In the genomic region with DNA sequence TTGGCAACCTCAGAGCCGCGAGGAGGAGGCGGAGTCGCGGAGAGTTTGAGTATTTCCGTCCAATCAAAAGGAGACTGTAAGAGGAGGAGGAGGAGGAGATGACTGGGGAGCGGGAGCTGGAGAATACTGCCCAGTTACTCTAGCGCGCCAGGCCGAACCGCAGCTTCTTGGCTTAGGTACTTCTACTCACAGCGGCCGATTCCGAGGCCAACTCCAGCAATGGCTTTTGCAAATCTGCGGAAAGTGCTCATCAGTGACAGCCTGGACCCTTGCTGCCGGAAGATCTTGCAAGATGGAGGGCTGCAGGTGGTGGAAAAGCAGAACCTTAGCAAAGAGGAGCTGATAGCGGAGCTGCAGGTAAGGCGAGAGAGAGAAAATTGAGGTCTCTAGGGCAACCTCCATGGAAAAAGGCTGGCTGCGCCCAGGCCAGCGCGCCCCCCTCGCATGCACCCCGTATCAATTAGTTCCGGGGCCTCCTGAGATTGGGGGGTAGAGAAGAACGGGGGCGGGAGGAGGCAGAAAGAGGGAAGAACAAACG, we compare ENCODE assay signal across 8 cellular contexts. TPM values are rescaled to one million over a fixed set of nuclear protein-coding genes. Genes with fewer than 3 reads are reported as not detected.
DNase-seq lines count a peak whose midpoint lies in the region; ATAC-seq, FAIRE-seq and TF ChIP-seq lines count a peak whose summit lies in the region.

PHGDH (plus strand) TSS at position 131 of the 538 bp plus-strand sequence; CDS start at position 220, 89 bp downstream.

- RAD21 ChIA-PET in GM12878 (lab: Charles Lee; ENCODE audit: unreplicated experiment): no interaction called here

- FAIRE-seq in GM12878 (lab: Jason Lieb, UNC): no peak

- H3K4me2 ChIP-seq in MM.1S (ENCODE audit: low read depth, low read length): peak within 1 kb of the TSS; percentile 59
- H3K4me2 ChIP-seq in GM12878 (ENCODE audit: control insufficient read depth, insufficient read depth): peak within 1 kb of the TSS; percentile 67

- DNase-seq in DMS153 treated with DMSO at 0.1 percent for 48 hours (lab: John Stamatoyannopoulos, UW; ENCODE audit: unreplicated experiment) (peak; percentile 72), MM.1S (peak; percentile 71), SK-MEL-5 (ENCODE audit: low read depth, low spot score) (peak; percentile 68), GM12878 (ENCODE audit: low read depth, low spot score) (peak; percentile 8), iPS DF 6.9 (ENCODE audit: low read depth, low spot score) (peak; percentile 67), sciatic nerve (ENCODE audit: low spot score) (peak; percentile 82)

- TF ChIP-seq EP300 in GM12878 (IDR thresholded peaks at IDR 0.05; ENCODE audit: borderline replicate concordance in 1 of 2, control insufficient read depth in 1 of 2, low read depth in 2 of 2, low read length in 2 of 2): no peak

- H3K36me3 ChIP-seq in MM.1S (replicated peaks; ENCODE audit: insufficient read depth, low read length) (no peaks in the 10 kb centered on the region), GM12878 (ENCODE audit: control insufficient read depth in 2 of 2, insufficient read depth in 2 of 2, low read length in 1 of 2) (no peaks in the 10 kb centered on the region), iPS DF 6.9 (ENCODE audit: control insufficient read depth, insufficient read depth, low read length) (no peaks in the 10 kb centered on the region)

- intact Hi-C loops in GM12878 (cut with micrococcal nuclease; ENCODE audit: unreplicated experiment) (no loop called here), sciatic nerve (cut with DNase I) (no loop called here)

- H3K4me3 ChIP-seq in MM.1S (ENCODE audit: low read length) (peak within 1 kb of the TSS; percentile 89), GM12878 (peak within 1 kb of the TSS; percentile 80), iPS DF 6.9 (ENCODE audit: low read length) (peak within 1 kb of the TSS; percentile 92)

- peak; percentile 67 for TF ChIP-seq POLR2A in GM12878 (IDR thresholded peaks at IDR 0.05; ENCODE audit: low read depth, low read length)

- CTCF ChIA-PET in GM12878 (lab: Yijun Ruan, JAX): no interaction called here

- in situ Hi-C loops in SK-MEL-5 (cut with HindIII; ENCODE audit: low pct_unique_long_range_greater_than_20kb, low sequenced_read_pairs) (no loop called here), GM12878 (cut with MboI) (no loop called here)

- H3K27me3 ChIP-seq in MM.1S (replicated peaks; ENCODE audit: insufficient read depth, low read length) (no peaks in the 10 kb centered on the region), GM12878 (replicated peaks in 1 of 2; ENCODE audit: control insufficient read depth in 2 of 2, insufficient read depth in 2 of 2, low read length in 1 of 2) (peaks cover 0 to 2% of the 10 kb centered on the region in 2 experiments; a peak in 3 of 4 replicates), iPS DF 6.9 (ENCODE audit: control insufficient read depth, insufficient read depth, low read length) (no peaks in the 10 kb centered on the region)

- H3K4me1 ChIP-seq in MM.1S (ENCODE audit: low read length) (no peaks in the 10 kb centered on the region), GM12878 (ENCODE audit: control insufficient read depth, insufficient read depth, low read length) (no peaks in the 10 kb centered on the region), iPS DF 6.9 (ENCODE audit: control insufficient read depth, insufficient read depth, low read length) (peaks cover 6% of the 10 kb centered on the region; the same call in 1 of the 2 replicates)

- TF ChIP-seq RAD21 in GM12878 (IDR thresholded peaks at IDR 0.05; ENCODE audit: insufficient read depth, low read depth, low read length): no peak

- 4% methylated on average over 27 of the region's 27 CpGs for WGBS in GM12878 (ENCODE audit: insufficient coverage, insufficient replicate concordance, low lambda C conversion rate, missing lambda C conversion rate)
- no CpG with 5 or more reads among the region's 27 CpGs for WGBS in iPS DF 6.9 (ENCODE audit: insufficient coverage, insufficient read length)

- POLR2A ChIA-PET in GM12878 (lab: Charles Lee): no interaction called here

- H3F3A ChIP-seq in MM.1S (ENCODE audit: insufficient read depth, low read length): 0 out of 2 replicates have a peak, but pooled peaks cover 3% of the 10 kb centered on the region

- no TSS peak for BruUV-seq in GM12878 (replicated peaks; lab: Mats Ljungman, UMichigan)

- no peak for TF ChIP-seq CTCF in MM.1S (IDR thresholded peaks at IDR 0.05; ENCODE audit: low read length)
- no peak for TF ChIP-seq CTCF in GM12878 (IDR thresholded peaks at IDR 0.05 in 2 of 3, conservative IDR thresholded peaks at IDR 0.05 in 1 of 3; ENCODE audit: control insufficient read depth in 2 of 3, extremely low read depth in 1 of 3, insufficient read depth in 1 of 3, low read depth in 3 of 3, low read length in 3 of 3)

- SMC1A ChIA-PET in GM12878 (lab: Charles Lee; ENCODE audit: uncharacterized antibody, unreplicated experiment): no interaction called here

- peaks cover 44% of the 10 kb centered on the region for H3K79me2 ChIP-seq in MM.1S (ENCODE audit: low read length)
- H3K79me2 ChIP-seq in GM12878 (ENCODE audit: control insufficient read depth, insufficient read depth, low read length): no peaks in the 10 kb centered on the region; the same call in none of the 2 replicates

- H3K9me3 ChIP-seq in MM.1S (replicated peaks; ENCODE audit: insufficient read depth, low read length) (no peaks in the 10 kb centered on the region), GM12878 (replicated peaks; ENCODE audit: control insufficient read depth, insufficient read depth, low read length) (peaks cover 3% of the 10 kb centered on the region; the same call in 1 of the 3 replicates), iPS DF 6.9 (ENCODE audit: control insufficient read depth, insufficient read depth, low read length) (no peaks in the 10 kb centered on the region)

- ATAC-seq in GM21737 (IDR thresholded peaks at IDR 0.05; ENCODE audit: unreplicated experiment) (peak; percentile 73), GM12878 (peak; percentile 73), sciatic nerve (peak; percentile 81), GM18520 (IDR thresholded peaks at IDR 0.05; ENCODE audit: unreplicated experiment) (no peak)

- peak within 1 kb of the TSS; percentile 45 for H2AFZ ChIP-seq in MM.1S (ENCODE audit: low read length)
- H2AFZ ChIP-seq in GM12878 (ENCODE audit: control insufficient read depth, low read depth, low read length): peak within 1 kb of the TSS; percentile 78

- H3K27ac ChIP-seq in MM.1S (ENCODE audit: low read length) (peak within 1 kb of the TSS; percentile 47; the same call in 1 of the 2 replicates), GM12878 (ENCODE audit: control insufficient read depth, insufficient read depth) (no peak within 1 kb of the TSS), iPS DF 6.9 (ENCODE audit: low read length) (no peak within 1 kb of the TSS)

- H4K20me1 ChIP-seq in MM.1S (ENCODE audit: insufficient read depth, low read length) (no peaks in the 10 kb centered on the region), GM12878 (ENCODE audit: control insufficient read depth, insufficient read depth) (no peaks in the 10 kb centered on the region)

- H3K9me2 ChIP-seq in MM.1S (replicated peaks; ENCODE audit: insufficient read depth, low read length): no peaks in the 10 kb centered on the region

- H3K9ac ChIP-seq in MM.1S (ENCODE audit: low read length) (peak within 1 kb of the TSS; percentile 81), GM12878 (ENCODE audit: control insufficient read depth, insufficient read depth, low read length) (peak within 1 kb of the TSS; percentile 49; the same call in 1 of the 2 replicates)

TF ChIP-seq in GM12878, 131 proteins besides CTCF, POLR2A, EP300 and RAD21 (continues in another document):
- TF ChIP-seq CREM (IDR thresholded peaks at IDR 0.05; ENCODE audit: low read depth) (no peak), HDAC6 (IDR thresholded peaks at IDR 0.05; ENCODE audit: unreplicated experiment) (peak; percentile 46), CBX3 (IDR thresholded peaks at IDR 0.05; ENCODE audit: borderline replicate concordance, low read depth) (no peak), IRF5 (IDR thresholded peaks at IDR 0.05; ENCODE audit: borderline replicate concordance) (no peak)

RNA-seq across cellular contexts. Expression of gene PHGDH, which starts in this region (rescaled TPM):
- total RNA-seq in SK-MEL-5 (2014; rRNA removed; shearing (Covaris generic)): 98.5 and 108 TPM in 2 replicates
- polyA plus RNA-seq in SK-MEL-5 (2015; cell fraction: cytosol; rRNA removed): 168 and 173 TPM in 2 replicates
- polyA plus RNA-seq in SK-MEL-5 (2015; cell fraction: nucleus; rRNA removed): 127 and 142 TPM in 2 replicates
- 1.6 and 3.4 TPM in 2 replicates for total RNA-seq in GM12878 (2013; cell fraction: nucleolus; rRNA removed)
- 27.8 and 29.0 TPM in 2 replicates for total RNA-seq in GM12878 (2014; rRNA removed)
- total RNA-seq in GM12878 (2014; rRNA removed; fragmentation: Illumina TruSeq; extraction: Trizol): 16.2 and 18.6 TPM in 2 replicates
- 33.5 and 40.8 TPM in 2 replicates for total RNA-seq in GM12878 (2021)
- polyA plus RNA-seq in GM12878 (2011; ENCODE audit: low read depth): 18.2 TPM
- polyA plus RNA-seq in GM12878 (2011; rRNA removed): 10.6 and 18.0 TPM in 2 replicates
- 18.4 and 23.8 TPM in 2 replicates for polyA plus RNA-seq in GM12878 (2011; cell fraction: cytosol; rRNA removed)
- 18.4 and 25.0 TPM in 2 replicates for polyA plus RNA-seq in GM12878 (2011; cell fraction: nucleus; rRNA removed)
- 38.2 and 40.5 TPM in 2 replicates for polyA plus RNA-seq in GM12878 (2012)
- 22.7 and 28.0 TPM in 2 replicates for polyA plus RNA-seq in GM12878 (2014; fragmentation: Illumina TruSeq; extraction: Trizol)
- polyA plus RNA-seq in GM12878 (2014; fragmentation: Nextera tagmentation; extraction: Ambion mirVana): 1 to 10 TPM; 3.9 to 7.2 TPM
- polyA plus RNA-seq in GM12878 (2014; rRNA removed): 30.1 and 37.2 TPM in 2 replicates
- polyA plus RNA-seq in GM12878 (2016; fragmentation: Nextera tagmentation; extraction: Ambion mirVana): 10 to 100 TPM; 43.4 to 47.8 TPM
- 18.4 and 22.5 TPM in 2 replicates for polyA minus RNA-seq in GM12878 (2011; rRNA and poly(A)+ RNA removed)
- polyA minus RNA-seq in GM12878 (2011; cell fraction: cytosol; rRNA and poly(A)+ RNA removed): 15.8 and 16.4 TPM in 2 replicates
- polyA minus RNA-seq in GM12878 (2011; cell fraction: nucleus; rRNA and poly(A)+ RNA removed): 7.7 and 18.0 TPM in 2 replicates
- 60.0 TPM for total RNA-seq in sciatic nerve

Comparison
In these comparisons a context has a peak if more than half of its experiments do, and no peak if none do; other contexts are left out.
1. DNase-seq: peak in every context shown above with its lines; median percentile 82 in sciatic nerve; 72 in DMS153 treated with DMSO at 0.1 percent for 48 hours; 71 in MM.1S; 68 in SK-MEL-5; 67 in iPS DF 6.9; 8 in GM12878.